17 cellular contexts compared by ENCODE assay signal in the genomic region with DNA sequence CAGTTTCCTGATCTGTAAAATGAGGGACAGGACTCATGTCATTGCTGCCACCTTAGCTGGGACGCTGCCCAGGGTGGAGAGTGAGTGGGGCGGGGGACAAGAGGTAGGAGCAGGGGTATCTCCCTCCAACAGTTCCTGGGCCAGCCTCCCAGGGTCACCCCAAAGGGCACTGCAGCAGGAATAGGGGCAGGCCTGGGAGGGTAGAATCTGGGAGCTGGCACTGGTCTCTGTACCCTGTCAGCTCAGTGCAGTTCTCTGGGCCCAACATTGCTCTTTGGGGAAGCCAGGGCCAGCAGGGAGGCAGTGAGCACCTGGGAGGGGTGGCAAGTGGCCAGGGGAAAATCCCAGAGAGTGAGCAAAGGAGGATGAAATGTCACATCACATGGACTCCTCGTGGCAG.
"Had no signal": no experiment of that assay in that cellular context is flagged by ENCODE, and none has a peak within 500 bp of the region (broad histone marks: within the 10 kb centered on the region; RNA-seq: fewer than 3 reads in every experiment).

No MANE protein-coding gene starts in this region.

- H3K4me3 Mint-ChIP-seq: activated CD8-positive, alpha-beta T cell treated with anti-CD3 and anti-CD28 coated beads, Interleukin-2, amount 10 ng/mL, durations not matched to agents 7 days and 5 days; brain; central memory CD8-positive, alpha-beta T cell; effector memory CD8-positive, alpha-beta T cell; natural killer cell treated with Interleukin-12 subunit alpha and Interleukin-12 subunit beta and Interleukin-15 and Interleukin-18, amount 100 ng/mL, for 72 hours had no signal

- H3K9me3 ChIP-seq: thyroid gland had no signal

- H3K27ac ChIP-seq: epithelial cell of prostate, hepatocyte, SK-N-MC, thyroid gland, VCaP had no signal

- H2AFZ ChIP-seq: hepatocyte had no signal

- H3K27me3 ChIP-seq: thyroid gland had no signal

- H3K36me3 ChIP-seq: thyroid gland had no signal

- H3K79me2 ChIP-seq: hepatocyte had no signal

- DNase-seq: activated CD4-positive, alpha-beta T cell treated with anti-CD3 and anti-CD28 coated beads for 4 hours; activated CD8-positive, alpha-beta T cell treated with anti-CD3 and anti-CD28 coated beads, Interleukin-2, amount 10 ng/mL, durations not matched to agents 7 days and 5 days; amniotic stem cell; effector memory CD8-positive, alpha-beta T cell; stimulated activated CD4-positive, alpha-beta T cell treated with anti-CD3 and anti-CD28 coated beads, Interleukin-4, amount 100 ng/mL, for 4 hours; T-helper 1 cell; thyroid gland had no signal

- ATAC-seq: activated CD8-positive, alpha-beta T cell treated with anti-CD3 and anti-CD28 coated beads, Interleukin-2, amount 10 ng/mL, durations not matched to agents 7 days and 5 days; activated naive CD4-positive, alpha-beta T cell treated with anti-CD3 and anti-CD28 coated beads, Interleukin-2, amount 50 U/mL, for 72 hours; effector memory CD8-positive, alpha-beta T cell; natural killer cell treated with Interleukin-12 subunit alpha and Interleukin-12 subunit beta and Interleukin-15 and Interleukin-18, amount 100 ng/mL, for 72 hours had no signal

- H3K4me3 ChIP-seq: hepatocyte, lung, SK-N-MC, thyroid gland had no signal

- H3K36me3 Mint-ChIP-seq: activated naive CD4-positive, alpha-beta T cell treated with anti-CD3 and anti-CD28 coated beads, Interleukin-2, amount 50 U/mL, for 72 hours; brain; natural killer cell treated with Interleukin-12 subunit alpha and Interleukin-12 subunit beta and Interleukin-15 and Interleukin-18, amount 100 ng/mL, for 72 hours had no signal

- H3K4me2 ChIP-seq: hepatocyte had no signal

- H3K4me1 Mint-ChIP-seq: central memory CD8-positive, alpha-beta T cell had no signal

- H3K27ac Mint-ChIP-seq: activated CD8-positive, alpha-beta T cell treated with anti-CD3 and anti-CD28 coated beads, Interleukin-2, amount 10 ng/mL, durations not matched to agents 7 days and 5 days; activated naive CD4-positive, alpha-beta T cell treated with anti-CD3 and anti-CD28 coated beads, Interleukin-2, amount 50 U/mL, for 72 hours; activated T-helper 2 cell treated with anti-CD3 and anti-CD28 coated beads, Interferon-gamma antibody, Interleukin-2, Interleukin-4, amounts not matched to agents 10 μg/mL and 5 μg/mL and 100 μg/mL, durations not matched to agents 14 hours and 24 hours and 36 hours; brain; effector memory CD8-positive, alpha-beta T cell; natural killer cell treated with Interleukin-12 subunit alpha and Interleukin-12 subunit beta and Interleukin-15 and Interleukin-18, amount 100 ng/mL, for 72 hours had no signal

- H3K4me1 ChIP-seq: thyroid gland had no signal

- H3K9me3 Mint-ChIP-seq: activated naive CD4-positive, alpha-beta T cell treated with anti-CD3 and anti-CD28 coated beads, Interleukin-2, amount 50 U/mL, for 72 hours; activated T-helper 2 cell treated with anti-CD3 and anti-CD28 coated beads, Interferon-gamma antibody, Interleukin-2, Interleukin-4, amounts not matched to agents 10 μg/mL and 5 μg/mL and 100 μg/mL, durations not matched to agents 14 hours and 24 hours and 36 hours; central memory CD8-positive, alpha-beta T cell; effector memory CD8-positive, alpha-beta T cell; natural killer cell treated with Interleukin-12 subunit alpha and Interleukin-12 subunit beta and Interleukin-15 and Interleukin-18, amount 100 ng/mL, for 72 hours had no signal
